Comparison of ENCODE assay signal across 8 cellular contexts in genomic region chr9:136671646-136672430, GRCh38. TPM values are rescaled to one million over a fixed set of nuclear protein-coding genes. Genes with fewer than 3 reads are reported as not detected.
DNase-seq lines count a peak whose midpoint lies in the region; ATAC-seq and TF ChIP-seq lines count a peak whose summit lies in the region.

No MANE protein-coding gene starts in this region.

- no peak overlapping the region for H3K4me2 ChIP-seq in Loucy (ENCODE audit: low read depth, low read length, poor library complexity, severe bottlenecking)

- no peaks in the 10 kb centered on the region for H3K4me1 Mint-ChIP-seq in glutamatergic neuron (ENCODE audit: low read depth, unreplicated experiment)

- no peak overlapping the region for H3K27ac Mint-ChIP-seq in glutamatergic neuron (ENCODE audit: unreplicated experiment)

- H3K4me1 ChIP-seq in Loucy (ENCODE audit: insufficient read depth, low read length, poor library complexity, severe bottlenecking), result no peaks in the 10 kb centered on the region

- no peak overlapping the region for H3K9ac ChIP-seq in Loucy (ENCODE audit: low read depth, low read length, poor library complexity, severe bottlenecking)

- H3K36me3 ChIP-seq in Loucy (ENCODE audit: insufficient read depth, low read length), result peaks cover 10% of the 10 kb centered on the region; the same call in 1 of the 2 replicates

- no peaks in the 10 kb centered on the region for H3K9me3 ChIP-seq in Loucy (ENCODE audit: insufficient read depth, low read depth, low read length)

- H3K4me3 ChIP-seq in Loucy (ENCODE audit: low read length, poor library complexity, severe bottlenecking), result no peak overlapping the region

- H3K36me3 Mint-ChIP-seq in glutamatergic neuron (ENCODE audit: unreplicated experiment), result no peaks in the 10 kb centered on the region

- peaks cover 2% of the 10 kb centered on the region for H3K9me3 Mint-ChIP-seq in glutamatergic neuron (ENCODE audit: unreplicated experiment)

- H3K9me2 ChIP-seq in Loucy (replicated peaks; ENCODE audit: low read depth, low read length), result no peaks in the 10 kb centered on the region

- no peaks in the 10 kb centered on the region for H4K20me1 ChIP-seq in Loucy (ENCODE audit: insufficient read depth, low read length, poor library complexity, severe bottlenecking)

- H3K27me3 ChIP-seq in Loucy (ENCODE audit: insufficient read depth, low read length, poor library complexity, severe bottlenecking), result no peaks in the 10 kb centered on the region

- no peaks in the 10 kb centered on the region for H3K27me3 Mint-ChIP-seq in glutamatergic neuron (ENCODE audit: unreplicated experiment)

- H2AFZ ChIP-seq in Loucy (ENCODE audit: low read length), result no peak overlapping the region

- H3F3A ChIP-seq in Loucy (ENCODE audit: low read depth), result no peaks in the 10 kb centered on the region

- peak; percentile 63 for DNase-seq in CMK (ENCODE audit: low read depth)
- peak; percentile 44 for DNase-seq in activated T-cell treated with anti-CD3 and anti-CD28 coated beads for 1 hour (ENCODE audit: low read depth)
- peak; percentile 86 for DNase-seq in glutamatergic neuron
- peak; percentile 56 for DNase-seq in stimulated activated CD4-positive, alpha-beta T cell treated with anti-CD3 and anti-CD28 coated beads, Interleukin-4, amount 100 ng/mL, for 1 hour
- no peak for DNase-seq in SIG-M5 treated with dmso at 0.1 percent for 504 hours (lab: John Stamatoyannopoulos, UW; ENCODE audit: unreplicated experiment)
- no peak for DNase-seq in occipital lobe (lab: John Stamatoyannopoulos, UW)

- TF ChIP-seq CTCF in Loucy (conservative IDR thresholded peaks at IDR 0.05; ENCODE audit: low read length) (peak; percentile 80), glutamatergic neuron (IDR thresholded peaks at IDR 0.05; ENCODE audit: partially characterized antibody, unreplicated experiment) (peak; percentile 88)

- no peak for ATAC-seq in GM18870 (IDR thresholded peaks at IDR 0.05; ENCODE audit: unreplicated experiment)

- no peak overlapping the region for H3K4me3 Mint-ChIP-seq in glutamatergic neuron (ENCODE audit: unreplicated experiment)

- no peaks in the 10 kb centered on the region for H3K79me2 ChIP-seq in Loucy (ENCODE audit: insufficient read depth, low read length)

RNA-seq across cellular contexts. Expression of gene EGFL7, which starts 9.1 kb away (rescaled TPM):
- total RNA-seq in glutamatergic neuron (ENCODE audit: unreplicated experiment) (8.1 TPM), occipital lobe (13.7 TPM)

RNA-seq across cellular contexts. Expression of gene AGPAT2, which starts 15.4 kb away (rescaled TPM):
- total RNA-seq in glutamatergic neuron (ENCODE audit: unreplicated experiment) (72.8 TPM), occipital lobe (2.2 TPM)

RNA-seq across cellular contexts. Expression of gene DIPK1B, which starts 40.5 kb away (rescaled TPM):
- total RNA-seq in glutamatergic neuron (ENCODE audit: unreplicated experiment), result 71.3 TPM
- 25.1 TPM for total RNA-seq in occipital lobe

Comparison
In these comparisons a context has a peak if more than half of its experiments do, and no peak if none do; other contexts are left out.
1. DNase-seq: peak in CMK (single experiment), activated T-cell treated with anti-CD3 and anti-CD28 coated beads for 1 hour (single experiment), glutamatergic neuron (single experiment) and stimulated activated CD4-positive, alpha-beta T cell treated with anti-CD3 and anti-CD28 coated beads, Interleukin-4, amount 100 ng/mL, for 1 hour (single experiment); none in SIG-M5 treated with dmso at 0.1 percent for 504 hours (single experiment) and occipital lobe (single experiment).
2. RNA of gene AGPAT2, which starts 15.4 kb away (total RNA-seq): 72.8 TPM in glutamatergic neuron (single experiment); 2.2 TPM in occipital lobe (single experiment); every median in the first group is over 10 times any median in the second.